8 cellular contexts compared by ENCODE assay signal in genomic region chr3:15796771-15797599, GRCh38. TPM values are rescaled to one million over a fixed set of nuclear protein-coding genes. Genes with fewer than 3 reads are reported as not detected.
DNase-seq lines count a peak whose midpoint lies in the region; ATAC-seq, FAIRE-seq and TF ChIP-seq lines count a peak whose summit lies in the region.

No MANE protein-coding gene starts in this region.

- H3K4me1 ChIP-seq in endothelial cell of umbilical vein (ENCODE audit: control insufficient read depth, extremely low read depth, insufficient read depth, low read length) (peaks cover 26% of the 10 kb centered on the region), mucosa of descending colon (ENCODE audit: low read depth) (peaks cover 19% of the 10 kb centered on the region), uterus (peaks cover 0 to 10% of the 10 kb centered on the region in 2 donors)

- H3K4me3 ChIP-seq in endothelial cell of umbilical vein (replicated peaks in 1 of 3; ENCODE audit: insufficient read depth in 1 of 3, low read depth in 1 of 3, low read length in 3 of 3) (peak overlapping the region; percentile 26 to 100 (median 84)), mucosa of descending colon (no peak overlapping the region), uterus (peak overlapping the region; percentile 34 to 39)

- TF ChIP-seq CTCF in Calu3 (IDR thresholded peaks at IDR 0.05; ENCODE audit: unreplicated experiment) = no peak
- no peak for TF ChIP-seq CTCF in endothelial cell of umbilical vein (IDR thresholded peaks at IDR 0.05; ENCODE audit: extremely low read depth in 1 of 2, insufficient read depth in 1 of 2, low read depth in 1 of 2, low read length in 2 of 2)
- TF ChIP-seq CTCF in mucosa of descending colon (IDR thresholded peaks at IDR 0.05) = no peak
- TF ChIP-seq CTCF in uterus (IDR thresholded peaks at IDR 0.05) = no peak

- ATAC-seq in T-helper 17 cell (peak; percentile 36), mucosa of descending colon (peak; percentile 43), GM19463 (IDR thresholded peaks at IDR 0.05; ENCODE audit: unreplicated experiment) (no peak), GM19455 (IDR thresholded peaks at IDR 0.05; ENCODE audit: unreplicated experiment) (no peak)

- H3K36me3 ChIP-seq in endothelial cell of umbilical vein (ENCODE audit: control insufficient read depth in 2 of 2, extremely low read depth in 1 of 2, insufficient read depth in 2 of 2, low read length in 2 of 2) (peaks cover 0 to 6% of the 10 kb centered on the region in 2 experiments), mucosa of descending colon (ENCODE audit: low read depth) (no peaks in the 10 kb centered on the region), uterus (no peaks in the 10 kb centered on the region)

- BruUV-seq in Calu3 (replicated peaks; lab: Mats Ljungman, UMichigan) = TSS peak; percentile 77
- BruUV-seq in endothelial cell of umbilical vein (replicated peaks; lab: Mats Ljungman, UMichigan) = no TSS peak

- H3K9me1 ChIP-seq in endothelial cell of umbilical vein (replicated peaks; ENCODE audit: control insufficient read depth, extremely low read depth, insufficient read depth, low read length) = no peaks in the 10 kb centered on the region

- H3K27ac Mint-ChIP-seq in Calu3 (ENCODE audit: unreplicated experiment) (peak overlapping the region; percentile 75), T-helper 17 cell (peak overlapping the region; percentile 98)

- H3K4me3 Mint-ChIP-seq in Calu3 (ENCODE audit: low read depth, unreplicated experiment) (peak overlapping the region; percentile 60), T-helper 17 cell (peak overlapping the region; percentile 94)

- H3K9me3 Mint-ChIP-seq in Calu3 (ENCODE audit: low read depth, unreplicated experiment) = no peaks in the 10 kb centered on the region

- H3K9me3 ChIP-seq in T-helper 17 cell (ENCODE audit: control insufficient read depth, low read length, poor library complexity, severe bottlenecking) (no peaks in the 10 kb centered on the region), endothelial cell of umbilical vein (replicated peaks; ENCODE audit: control insufficient read depth, insufficient read depth, low read length) (no peaks in the 10 kb centered on the region), mucosa of descending colon (no peaks in the 10 kb centered on the region), uterus (no peaks in the 10 kb centered on the region)

- no peaks in the 10 kb centered on the region for H4K20me1 ChIP-seq in endothelial cell of umbilical vein (replicated peaks; ENCODE audit: control insufficient read depth, extremely low read depth, insufficient read depth, low read length)

- DNase-seq in Calu3 (no peak), HK-2 (ENCODE audit: unreplicated experiment) (peak; percentile 17), T-helper 17 cell (no peak), endothelial cell of umbilical vein (ENCODE audit: low read depth, low spot score) (peak; percentile 82), mucosa of descending colon (no peak), uterus (no peak)

- peak overlapping the region; percentile 95 for H3K4me2 ChIP-seq in endothelial cell of umbilical vein (ENCODE audit: insufficient read depth, low read length)

- CTCF ChIA-PET in Calu3 (lab: Charles Lee) = interaction anchor here (0.5 to 1.7 kb wide), 11 partner anchors 9 to 293 kb away, joined by 3 to 7 read pairs (median 4); no protein-coding TSS in a partner anchor
- CTCF ChIA-PET in endothelial cell of umbilical vein (lab: Charles Lee) = interaction anchor here (0.6 to 4.1 kb wide), 29 partner anchors 10 to 594 kb away, joined by 3 to 33 read pairs (median 4); partner anchors contain the start of genes BTD and HACL1

- POLR2A ChIA-PET in endothelial cell of umbilical vein (lab: Charles Lee) = interaction anchor here (0.6 to 1.3 kb wide), 9 partner anchors 9 to 326 kb away, joined by 3 to 6 read pairs (median 3); no protein-coding TSS in a partner anchor

- peaks cover 59% of the 10 kb centered on the region for H3K79me2 ChIP-seq in endothelial cell of umbilical vein (ENCODE audit: control insufficient read depth, insufficient read depth, low read length)

- dilution Hi-C loops in endothelial cell of umbilical vein (cut with MboI; ENCODE audit: extremely low pct_ligation_motif_present, low sequenced_read_pairs) = no loop called here

- H2AFZ ChIP-seq in endothelial cell of umbilical vein (ENCODE audit: low read depth, low read length) = no peak overlapping the region

- peak; percentile 82 for FAIRE-seq in endothelial cell of umbilical vein (lab: Jason Lieb, UNC)

- H3K36me3 Mint-ChIP-seq in Calu3 (ENCODE audit: insufficient read depth, unreplicated experiment) (peaks cover 9% of the 10 kb centered on the region), T-helper 17 cell (ENCODE audit: low read depth) (peaks cover 3% of the 10 kb centered on the region)

- TF ChIP-seq POLR2A in endothelial cell of umbilical vein (IDR thresholded peaks at IDR 0.05; ENCODE audit: low read depth, low read length) (peak; percentile 5), uterus (IDR thresholded peaks at IDR 0.05) (no peak)

- peak overlapping the region; percentile 98 for H3K9ac ChIP-seq in endothelial cell of umbilical vein (replicated peaks; ENCODE audit: extremely low read depth, insufficient read depth, low read length)

- H3K4me1 Mint-ChIP-seq in Calu3 (ENCODE audit: low read depth, unreplicated experiment) (peaks cover 9% of the 10 kb centered on the region), T-helper 17 cell (peaks cover 47% of the 10 kb centered on the region)

- intact Hi-C loops in Calu3 (cut with micrococcal nuclease; ENCODE audit: unreplicated experiment) (loop anchor here (2.0 kb wide), 1 partner anchor 28 kb away; no protein-coding TSS in a partner anchor), endothelial cell of umbilical vein (cut with micrococcal nuclease) (loop anchor here (1.0 to 5.0 kb wide), 6 partner anchors 8 to 264 kb away; no protein-coding TSS in a partner anchor), mucosa of descending colon (cut with DNase I, micrococcal nuclease) (no loop called here), uterus (cut with DNase I; ENCODE audit: low total_unique reads) (no loop called here)

- H3K27ac ChIP-seq in endothelial cell of umbilical vein (ENCODE audit: insufficient read depth, low read depth, low read length) = peak overlapping the region; percentile 96
- peak overlapping the region; percentile 85 to 95 for H3K27ac ChIP-seq in uterus

- H3K27me3 ChIP-seq in endothelial cell of umbilical vein (ENCODE audit: control insufficient read depth in 2 of 2, insufficient read depth in 2 of 2, low read length in 2 of 2) = no peaks in the 10 kb centered on the region
- H3K27me3 ChIP-seq in uterus = no peaks in the 10 kb centered on the region

- H3K27me3 Mint-ChIP-seq in Calu3 (ENCODE audit: unreplicated experiment) (no peaks in the 10 kb centered on the region), T-helper 17 cell (no peaks in the 10 kb centered on the region)

TF ChIP-seq in endothelial cell of umbilical vein, 7 proteins besides CTCF, POLR2A, EP300 and RAD21:
- TF ChIP-seq MYC (IDR thresholded peaks at IDR 0.05; ENCODE audit: low read depth, low read length) (no peak), FOS (IDR thresholded peaks at IDR 0.05; ENCODE audit: borderline replicate concordance, insufficient read depth, low read length) (peak; percentile 78), GATA2 (IDR thresholded peaks at IDR 0.05; ENCODE audit: insufficient read depth, insufficient read length, low read depth, low read length) (no peak), JUN (IDR thresholded peaks at IDR 0.05; ENCODE audit: borderline replicate concordance, insufficient read depth, insufficient read length, low read depth) (peak; percentile 69), POLR2AphosphoS5 (IDR thresholded peaks at IDR 0.05; ENCODE audit: insufficient read depth, low read depth, low read length) (peak; percentile 25), EZH2 (IDR thresholded peaks at IDR 0.05; ENCODE audit: borderline replicate concordance, low read depth, low read length, severe bottlenecking) (no peak)
- TF ChIP-seq, protein P1, sequence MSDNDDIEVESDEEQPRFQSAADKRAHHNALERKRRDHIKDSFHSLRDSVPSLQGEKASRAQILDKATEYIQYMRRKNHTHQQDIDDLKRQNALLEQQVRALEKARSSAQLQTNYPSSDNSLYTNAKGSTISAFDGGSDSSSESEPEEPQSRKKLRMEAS (IDR thresholded peaks at IDR 0.05; ENCODE audit: insufficient read depth, insufficient read length) = no peak

RNA-seq across cellular contexts. Expression of gene ANKRD28, which starts 0.8 kb away (rescaled TPM):
- total RNA-seq in Calu3 (2022) (54.2 and 57.7 TPM in 2 replicates), T-helper 17 cell (100 to 1,000 TPM in 1 of 2 donors, 10 to 100 TPM in 1; 86.2 to 105 TPM), endothelial cell of umbilical vein (82.2 and 97.3 TPM in 2 replicates), mucosa of descending colon (10 to 100 TPM; 50.5 to 57.3 (median 55.3) TPM), uterus (10 to 100 TPM; 20.0 to 86.8 (median 37.6) TPM)
- 36.7 and 37.1 TPM in 2 replicates for polyA plus RNA-seq in endothelial cell of umbilical vein
- 24.5 and 29.7 TPM in 2 replicates for polyA plus RNA-seq in endothelial cell of umbilical vein (2011; cell fraction: cytosol; rRNA removed)
- 106 and 142 TPM in 2 replicates for polyA plus RNA-seq in endothelial cell of umbilical vein (2011; cell fraction: nucleus; rRNA removed)
- polyA plus RNA-seq in endothelial cell of umbilical vein (2012) = 31.7 and 46.5 TPM in 2 replicates
- polyA minus RNA-seq in endothelial cell of umbilical vein = 165 and 203 TPM in 2 replicates
- polyA minus RNA-seq in endothelial cell of umbilical vein (2011; cell fraction: cytosol; rRNA and poly(A)+ RNA removed) = 39.1 TPM
- 218 and 343 TPM in 2 replicates for polyA minus RNA-seq in endothelial cell of umbilical vein (2011; cell fraction: nucleus; rRNA and poly(A)+ RNA removed)

Comparison
In these comparisons a context has a peak if more than half of its experiments do, and no peak if none do; other contexts are left out.
1. DNase-seq: peak in HK-2 (single experiment) and endothelial cell of umbilical vein (single experiment); none in Calu3 (single experiment), T-helper 17 cell (0 of 3), mucosa of descending colon (0 of 3) and uterus (0 of 2).
2. ATAC-seq: peak in T-helper 17 cell (single experiment) and mucosa of descending colon (single experiment); none in GM19463 (single experiment) and GM19455 (single experiment).
3. intact Hi-C loops: an anchor here in Calu3 (2.0 kb wide) and endothelial cell of umbilical vein (1.0 to 5.0 kb wide); none called in mucosa of descending colon and uterus.